Comparison of ENCODE assay signal across 8 cellular contexts in genomic region chr1:219173434-219173757, GRCh38. TPM values are rescaled to one million over a fixed set of nuclear protein-coding genes. Genes with fewer than 3 reads are reported as not detected.
A peak's percentile ranks its signal among the peaks of the same experiment; 100 is the strongest.
DNase-seq lines count a peak whose midpoint lies in the region; ATAC-seq and TF ChIP-seq lines count a peak whose summit lies in the region.

No MANE protein-coding gene starts in this region.

- H3K36me3 Mint-ChIP-seq in endodermal cell (ENCODE audit: low read depth), result no peaks in the 10 kb centered on the region

- no peak overlapping the region for H3K27ac Mint-ChIP-seq in endodermal cell

- no peak for ATAC-seq in left ventricle myocardium superior

- H3K27me3 Mint-ChIP-seq in endodermal cell (ENCODE audit: insufficient read depth), result no peaks in the 10 kb centered on the region

- H2AFZ ChIP-seq in Karpas-422 (ENCODE audit: low read length), result peak overlapping the region; percentile 85

- peak overlapping the region; percentile 73 for H3K4me3 ChIP-seq in cardiac muscle cell
- peak overlapping the region; percentile 87 for H3K4me3 ChIP-seq in Karpas-422 (ENCODE audit: low read length)
- H3K4me3 ChIP-seq in endodermal cell (ENCODE audit: low read length), result peak overlapping the region; percentile 83
- peak overlapping the region; percentile 65 to 80 (median 72) for H3K4me3 ChIP-seq in sigmoid colon

- DNase-seq in cardiac muscle cell (ENCODE audit: low read depth in 1 of 2, low spot score in 1 of 2) (no peak), left ventricle myocardium superior (no peak), Karpas-422 (no peak), endodermal cell (no peak), sigmoid colon (no peak), NCI-H82 treated with DMSO at 0.1 percent for 48 hours (lab: John Stamatoyannopoulos, UW; ENCODE audit: unreplicated experiment) (no peak), NCI-H2107 (lab: John Stamatoyannopoulos, UW) (no peak), NCI-H187 treated with DMSO at 0.1 percent for 48 hours (lab: John Stamatoyannopoulos, UW) (no peak)

- H3K9me3 ChIP-seq in cardiac muscle cell (ENCODE audit: low read depth) (no peaks in the 10 kb centered on the region), Karpas-422 (ENCODE audit: low read length) (peaks cover 3% of the 10 kb centered on the region; the same call in 1 of the 2 replicates), endodermal cell (ENCODE audit: control insufficient read depth, low read length) (no peaks in the 10 kb centered on the region), sigmoid colon (no peaks in the 10 kb centered on the region)

- peak overlapping the region; percentile 94 for H3K27ac ChIP-seq in cardiac muscle cell
- peak overlapping the region; percentile 86 for H3K27ac ChIP-seq in Karpas-422 (ENCODE audit: low read length)
- H3K27ac ChIP-seq in endodermal cell (ENCODE audit: low read depth, low read length), result no peak overlapping the region
- peak overlapping the region; percentile 91 to 96 (median 92) for H3K27ac ChIP-seq in sigmoid colon

- no peak for TF ChIP-seq CTCF in cardiac muscle cell (IDR thresholded peaks at IDR 0.05; ENCODE audit: low read depth, low read length)
- TF ChIP-seq CTCF in endodermal cell (conservative IDR thresholded peaks at IDR 0.05), result no peak
- TF ChIP-seq CTCF in sigmoid colon (IDR thresholded peaks at IDR 0.05), result no peak

- H3K4me2 ChIP-seq in Karpas-422 (ENCODE audit: low read depth, low read length, poor library complexity, severe bottlenecking), result peak overlapping the region; percentile 87

- peaks cover 52% of the 10 kb centered on the region for H3K79me2 ChIP-seq in Karpas-422 (ENCODE audit: low read length)

- peaks cover 21% of the 10 kb centered on the region for H3K4me1 Mint-ChIP-seq in endodermal cell

- H3K9ac ChIP-seq in Karpas-422 (ENCODE audit: low read length) (peak overlapping the region; percentile 97), endodermal cell (ENCODE audit: extremely low read depth, low read length, poor library complexity, severe bottlenecking) (no peak overlapping the region)

- no peaks in the 10 kb centered on the region for H3K27me3 ChIP-seq in cardiac muscle cell
- H3K27me3 ChIP-seq in Karpas-422 (ENCODE audit: low read length), result no peaks in the 10 kb centered on the region
- H3K27me3 ChIP-seq in endodermal cell (ENCODE audit: control insufficient read depth, insufficient read depth, low read length, poor library complexity, severe bottlenecking), result no peaks in the 10 kb centered on the region
- no peaks in the 10 kb centered on the region for H3K27me3 ChIP-seq in sigmoid colon

- H3K4me3 Mint-ChIP-seq in endodermal cell, result peak overlapping the region; percentile 85

- no peak for TF ChIP-seq POLR2A in sigmoid colon (IDR thresholded peaks at IDR 0.05)

- no peaks in the 10 kb centered on the region for H3K9me3 Mint-ChIP-seq in endodermal cell

- no peak for TF ChIP-seq EP300 in sigmoid colon (IDR thresholded peaks at IDR 0.05)

- no peaks in the 10 kb centered on the region for H4K20me1 ChIP-seq in Karpas-422 (ENCODE audit: insufficient read depth, low read depth, low read length)

- intact Hi-C loops in left ventricle myocardium superior (cut with micrococcal nuclease), result no loop called here
- intact Hi-C loops in sigmoid colon (cut with DNase I), result loop anchor here (5.0 kb wide), 1 partner anchor 826 kb away; the partner anchor contains the start of gene TGFB2

- H3K9me2 ChIP-seq in Karpas-422 (replicated peaks; ENCODE audit: insufficient read depth, low read length), result no peaks in the 10 kb centered on the region

- WGBS in endodermal cell (ENCODE audit: insufficient coverage in 1 of 2, insufficient read length in 1 of 2), 2 experiments, result 52 to 83% methylated on average over 1 to 5 of the region's 6 CpGs
- 37 to 41% methylated on average over 6 of the region's 6 CpGs for WGBS in sigmoid colon, 2 donors

- H3K4me1 ChIP-seq in cardiac muscle cell (ENCODE audit: low read depth), result peaks cover 12% of the 10 kb centered on the region
- peaks cover 45% of the 10 kb centered on the region for H3K4me1 ChIP-seq in Karpas-422 (ENCODE audit: low read length)
- H3K4me1 ChIP-seq in endodermal cell (ENCODE audit: control insufficient read depth, insufficient read depth, low read length), result peaks cover 3% of the 10 kb centered on the region
- peaks cover 0 to 56% (median 31%) of the 10 kb centered on the region in 4 donors for H3K4me1 ChIP-seq in sigmoid colon

- H3K36me3 ChIP-seq in cardiac muscle cell, result no peaks in the 10 kb centered on the region
- H3K36me3 ChIP-seq in Karpas-422 (ENCODE audit: insufficient read depth, low read length), result peaks cover 10% of the 10 kb centered on the region; the same call in 1 of the 2 replicates
- no peaks in the 10 kb centered on the region for H3K36me3 ChIP-seq in endodermal cell (ENCODE audit: control insufficient read depth, insufficient read depth, low read length)
- H3K36me3 ChIP-seq in sigmoid colon, result no peaks in the 10 kb centered on the region

RNA-seq across cellular contexts. Expression of gene LYPLAL1, which starts 0.3 kb away (rescaled TPM):
- 24.1 and 32.4 TPM in 2 replicates for total RNA-seq in cardiac muscle cell
- 84.6 and 109 TPM in 2 replicates for polyA plus RNA-seq in cardiac muscle cell
- 63.7 TPM for total RNA-seq in left ventricle myocardium superior
- 24.3 and 85.1 TPM in 2 replicates for total RNA-seq in Karpas-422 (2014; rRNA removed; shearing (Covaris generic); ENCODE audit: low replicate concordance)
- total RNA-seq in endodermal cell, result 10 to 100 TPM; 27.6 to 35.7 TPM
- 19.9 TPM for polyA plus RNA-seq in endodermal cell (2013, experiment 1 of 2)
- 17.7 TPM for polyA plus RNA-seq in endodermal cell (2013, experiment 2 of 2)
- 10 to 100 TPM; 22.4 to 36.0 (median 32.1) TPM for total RNA-seq in sigmoid colon
- polyA plus RNA-seq in sigmoid colon, result 10 to 100 TPM; 11.8 to 23.4 (median 20.1) TPM
